In the genomic region with DNA sequence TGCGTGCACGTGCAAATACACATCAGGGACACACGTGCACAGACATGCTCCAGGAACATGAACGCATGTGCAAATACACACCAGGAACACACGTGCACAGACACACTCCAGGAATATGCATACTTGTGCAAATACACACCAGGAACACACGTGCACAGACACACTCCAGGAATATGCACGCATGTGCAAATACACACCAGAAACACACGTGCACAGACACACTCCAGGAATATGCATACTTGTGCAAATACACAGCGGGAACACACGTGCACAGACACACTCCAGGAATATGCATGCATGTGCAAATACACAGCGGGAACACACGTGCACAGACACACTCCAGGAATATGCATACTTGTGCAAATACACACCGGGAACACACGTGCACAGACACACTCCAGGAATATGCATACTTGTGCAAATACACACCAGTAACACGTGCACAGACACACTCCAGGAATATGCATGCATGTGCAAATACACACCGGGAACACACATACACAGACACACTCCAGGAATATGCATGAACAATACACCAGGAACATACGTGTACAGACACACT, we compare ENCODE assay signal across 1 cellular context.
TF ChIP-seq lines count a peak whose summit lies in the region.

No MANE protein-coding gene starts in this region.

TF ChIP-seq in HepG2, 621 proteins besides CTCF, POLR2A, EP300 and RAD21:
- 0 out of 2 replicates have a peak, but pooled peaks have one; percentile 9 for TF ChIP-seq SP4 (CRISPR knock-in tag; IDR thresholded peaks at IDR 0.05)
- 0 out of 2 replicates have a peak, but pooled peaks have one; percentile 5 for TF ChIP-seq BHLHE40 (IDR thresholded peaks at IDR 0.05; ENCODE audit: low read length)
- TF ChIP-seq ZMAT3 (CRISPR knock-in tag; conservative IDR thresholded peaks at IDR 0.05) = 0 out of 2 replicates have a peak, but pooled peaks have one; percentile 1
- TF ChIP-seq ZNF646 (CRISPR knock-in tag; IDR thresholded peaks at IDR 0.05) = peak; percentile 74; the same call in 1 of the 2 replicates
- TF ChIP-seq REL (CRISPR knock-in tag; conservative IDR thresholded peaks at IDR 0.05) = peak; percentile 62; the same call in 1 of the 2 replicates
- 0 out of 2 replicates have a peak, but pooled peaks have one; percentile 45 for TF ChIP-seq ZNF558 (CRISPR knock-in tag; IDR thresholded peaks at IDR 0.05; ENCODE audit: borderline replicate concordance)
- TF ChIP-seq MNT (IDR thresholded peaks at IDR 0.05) = peak; percentile 97
- 0 out of 2 replicates have a peak, but pooled peaks have one; percentile 26 for TF ChIP-seq ZC3H13 (CRISPR knock-in tag; IDR thresholded peaks at IDR 0.05)
- TF ChIP-seq HOXA9 (CRISPR knock-in tag; IDR thresholded peaks at IDR 0.05; ENCODE audit: borderline replicate concordance) = 0 out of 2 replicates have a peak, but pooled peaks have one; percentile 10
- peak; percentile 36; the same call in 1 of the 2 replicates for TF ChIP-seq SALL2 (CRISPR knock-in tag; IDR thresholded peaks at IDR 0.05)
- 0 out of 2 replicates have a peak, but pooled peaks have one; percentile 37 for TF ChIP-seq HOXA7 (CRISPR knock-in tag; IDR thresholded peaks at IDR 0.05)
